Comparison of ENCODE assay signal across 25 cellular contexts in the genomic region with DNA sequence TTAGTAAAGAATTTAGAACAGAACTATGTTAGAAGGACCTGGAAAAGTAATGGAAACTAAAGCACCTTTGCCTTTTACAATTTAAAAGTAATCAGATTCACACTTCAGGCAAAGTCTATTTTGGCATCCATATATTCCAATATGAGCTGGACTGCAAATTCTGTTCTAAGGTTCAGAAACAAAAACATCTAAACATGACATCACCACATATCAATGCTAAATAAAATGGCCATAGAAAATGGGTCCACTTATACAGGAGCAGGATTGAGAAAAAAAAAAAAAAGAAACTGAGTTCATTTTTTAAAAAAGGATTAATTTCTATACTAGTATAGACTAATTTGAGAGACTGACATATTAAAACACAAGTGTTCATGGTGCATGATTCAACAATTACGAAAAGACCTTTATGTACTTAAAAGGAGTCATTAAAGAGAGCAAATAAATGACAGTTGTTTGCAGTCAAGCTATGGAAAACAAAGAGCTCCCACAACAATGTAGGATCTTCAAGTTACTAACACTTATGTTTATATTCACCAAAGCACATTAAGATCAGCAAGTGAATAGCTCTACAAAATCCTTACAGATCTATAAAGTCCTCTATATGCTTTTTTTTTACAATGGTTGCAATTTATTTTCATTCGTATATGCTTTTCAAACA.
"Had no signal": no experiment of that assay in that cellular context is flagged by ENCODE, and none has a peak within 500 bp of the region (broad histone marks: within the 10 kb centered on the region; RNA-seq: fewer than 3 reads in every experiment).

No MANE protein-coding gene starts in this region.

- ATAC-seq: activated naive CD8-positive, alpha-beta T cell treated with anti-CD3 and anti-CD28 coated beads, Interleukin-2, amount 50 U/mL, for 24 hours; natural killer cell; psoas muscle; WTC11 had no signal

- H3K4me1 ChIP-seq: breast epithelium, esophagus squamous epithelium, left ventricle myocardium inferior, neural progenitor cell, parathyroid adenoma, psoas muscle, testis, transverse colon, uterus had no signal

- H3K4me3 ChIP-seq: breast epithelium, esophagus squamous epithelium, left ventricle myocardium inferior, lung, neural progenitor cell, psoas muscle, testis, transverse colon, uterus had no signal

- H3K27me3 ChIP-seq: breast epithelium, esophagus squamous epithelium, neural progenitor cell, testis, transverse colon, uterus had no signal

- DNase-seq: activated CD4-positive, alpha-beta memory T cell treated with anti-CD3 and anti-CD28 coated beads, Interleukin-2, amount 10 ng/mL, durations not matched to agents 7 days and 5 days; activated CD4-positive, alpha-beta T cell treated with anti-CD3 and anti-CD28 coated beads for 1 hour; activated CD4-positive, alpha-beta T cell treated with anti-CD3 and anti-CD28 coated beads, Interleukin-2, amount 10 ng/mL, durations not matched to agents 7 days and 5 days; activated CD8-positive, alpha-beta memory T cell treated with anti-CD3 and anti-CD28 coated beads, Interleukin-2, amount 50 U/mL, for 48 hours; activated naive CD8-positive, alpha-beta T cell treated with anti-CD3 and anti-CD28 coated beads, Interleukin-2, amount 50 U/mL, for 24 hours; activated T-cell treated with anti-CD3 and anti-CD28 coated beads, Interleukin-2, amount 50 U/mL, for 48 hours; effector CD8-positive, alpha-beta T cell; esophagus squamous epithelium; left ventricle myocardium inferior; mesendoderm; natural killer cell; occipital lobe; psoas muscle; stimulated activated CD4-positive, alpha-beta T cell treated with anti-CD3 and anti-CD28 coated beads, Interleukin-15, amount 100 ng/mL, for 24 hours; stimulated activated CD4-positive, alpha-beta T cell treated with anti-CD3 and anti-CD28 coated beads, Interleukin-2, amount 100 ng/mL, for 24 hours; stimulated activated naive CD4-positive, alpha-beta T cell treated with Interleukin-2 at 50 U/mL for 16 hours; testis; transverse colon; uterus had no signal

- H3K27ac ChIP-seq: breast epithelium, epithelial cell of prostate, esophagus squamous epithelium, left ventricle myocardium inferior, neural progenitor cell, parathyroid adenoma, psoas muscle, testis, transverse colon, uterus had no signal

- H3K9me3 ChIP-seq: breast epithelium, esophagus squamous epithelium, left ventricle myocardium inferior, psoas muscle, testis, transverse colon, uterus had no signal
